ENCODE assay signal across 8 cellular contexts in the genomic region with DNA sequence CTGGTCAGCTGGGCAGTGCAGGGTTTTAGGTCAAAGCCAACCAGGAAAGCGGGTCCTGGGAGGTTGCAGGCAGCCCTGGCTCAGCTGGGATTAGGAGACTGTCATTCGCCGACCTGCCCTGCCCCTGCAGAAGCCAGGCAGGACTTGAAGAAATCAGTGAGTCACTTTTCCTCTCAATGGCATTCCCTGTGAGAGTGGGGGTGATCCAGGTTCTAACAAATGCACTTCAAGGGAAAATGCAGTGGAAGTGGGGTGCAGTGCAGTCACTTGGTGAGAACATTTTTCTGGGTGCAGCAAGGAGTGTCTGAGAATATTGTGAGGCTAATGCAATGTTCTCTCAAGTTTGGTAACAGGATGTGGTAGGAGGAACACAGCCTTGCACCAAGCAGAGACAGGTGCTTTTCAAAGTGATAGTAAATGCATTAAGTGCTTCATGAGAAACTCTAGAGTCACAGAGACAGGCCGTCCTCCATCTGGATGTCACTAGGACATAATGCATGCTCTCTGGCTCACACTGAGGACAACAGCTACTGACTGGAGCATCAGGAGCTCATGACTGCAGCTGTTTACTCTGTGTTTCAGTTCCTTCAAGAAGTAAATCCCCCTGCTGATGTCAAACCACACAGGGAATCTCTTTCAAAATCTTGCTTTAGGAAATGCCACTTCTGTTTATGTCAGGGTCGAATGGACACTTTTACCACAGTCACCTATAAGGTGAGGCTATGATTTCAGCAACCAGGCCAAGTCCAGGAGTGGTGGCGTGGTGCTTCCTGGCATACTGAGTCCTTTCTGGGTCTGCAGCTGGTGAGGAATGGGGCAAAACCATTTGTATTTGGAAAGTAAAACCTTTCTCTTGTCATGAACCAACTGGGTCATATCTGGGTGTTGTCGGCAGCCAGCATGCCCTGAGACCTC. TPM values are rescaled to one million over a fixed set of nuclear protein-coding genes. Genes with fewer than 3 reads are reported as not detected.
DNase-seq lines count a peak whose midpoint lies in the region; ATAC-seq and TF ChIP-seq lines count a peak whose summit lies in the region.

No MANE protein-coding gene starts in this region.

- H3K27ac ChIP-seq in CD4-positive, alpha-beta T cell (ENCODE audit: low read depth, low read length) = peak overlapping the region; percentile 87

- H3K4me1 Mint-ChIP-seq in CD4-positive, alpha-beta T cell (ENCODE audit: low read depth) = peaks cover 78% of the 10 kb centered on the region

- CTCF ChIA-PET in CD4-positive, alpha-beta T cell (lab: Charles Lee) = interaction anchor here (0.9 to 1.4 kb wide), 2 partner anchors 9 to 11 kb away, joined by 3 read pairs; no protein-coding TSS in a partner anchor

- H3K27me3 ChIP-seq in CD4-positive, alpha-beta T cell (ENCODE audit: control insufficient read depth, insufficient read depth, low read length) = no peaks in the 10 kb centered on the region

- POLR2A ChIA-PET in CD4-positive, alpha-beta T cell (lab: Charles Lee) = interaction anchor here (0.6 to 4.0 kb wide), 8 partner anchors 8 to 31 kb away, joined by 3 to 63 read pairs (median 4); partner anchors contain the start of gene CDK5R1

- intact Hi-C loops in CD4-positive, alpha-beta T cell (cut with DNase I, micrococcal nuclease) = loop anchor here in 1 of 2 experiments (2.0 to 5.0 kb wide), 3 partner anchors 15 to 104 kb away; no protein-coding TSS in a partner anchor

- TF ChIP-seq CTCF in CD4-positive, alpha-beta T cell (IDR thresholded peaks at IDR 0.05) = no peak

- H3K9me3 ChIP-seq in CD4-positive, alpha-beta T cell (ENCODE audit: control insufficient read depth, low read length) = no peaks in the 10 kb centered on the region

- DNase-seq in CD4-positive, alpha-beta T cell = peak in 7 of 10 experiments; percentile 25 to 61 (median 43)
- DNase-seq in SK-N-DZ (ENCODE audit: low spot score) (peak; percentile 75), iris pigment epithelial cell (ENCODE audit: low read depth) (peak; percentile 27), Kasumi-1 (lab: John Stamatoyannopoulos, UW) (no peak), OCI-M1 (lab: John Stamatoyannopoulos, UW) (no peak), NCI-H1436 (lab: John Stamatoyannopoulos, UW) (no peak)

- H3K4me3 Mint-ChIP-seq in CD4-positive, alpha-beta T cell = peak overlapping the region; percentile 64

- no peaks in the 10 kb centered on the region for H3K36me3 Mint-ChIP-seq in CD4-positive, alpha-beta T cell (ENCODE audit: low read depth)

- peak; percentile 90 for ATAC-seq in CD4-positive, alpha-beta T cell (ENCODE audit: poor library complexity)
- ATAC-seq in GM19025 (IDR thresholded peaks at IDR 0.05; ENCODE audit: low read depth, unreplicated experiment) = peak; percentile 86
- peak; percentile 85 for ATAC-seq in HG03066 (IDR thresholded peaks at IDR 0.05; ENCODE audit: low read depth, unreplicated experiment)

- H3K27me3 Mint-ChIP-seq in CD4-positive, alpha-beta T cell = no peaks in the 10 kb centered on the region

- peak overlapping the region; percentile 98 for H3K27ac Mint-ChIP-seq in CD4-positive, alpha-beta T cell

- H3K9me3 Mint-ChIP-seq in CD4-positive, alpha-beta T cell = no peaks in the 10 kb centered on the region

RNA-seq across cellular contexts. Expression of gene CDK5R1, which starts 16.7 kb away (rescaled TPM):
- 10 to 100 TPM; 21.7 to 22.5 TPM for total RNA-seq in CD4-positive, alpha-beta T cell
- polyA plus RNA-seq in SK-N-DZ (2014; cell fraction: cytosol; rRNA removed) = 21.6 and 23.7 TPM in 2 replicates
- polyA plus RNA-seq in SK-N-DZ (2014; cell fraction: nucleus; rRNA removed) = 20.3 and 21.7 TPM in 2 replicates

RNA-seq across cellular contexts. Expression of gene PSMD11, which starts 59.2 kb away (rescaled TPM):
- total RNA-seq in CD4-positive, alpha-beta T cell = 10 to 100 TPM; 67.6 to 68.7 TPM
- polyA plus RNA-seq in SK-N-DZ (2014; cell fraction: cytosol; rRNA removed) = 56.4 and 58.2 TPM in 2 replicates
- 34.3 and 88.4 TPM in 2 replicates for polyA plus RNA-seq in SK-N-DZ (2014; cell fraction: nucleus; rRNA removed)

Comparison
In these comparisons a context has a peak if more than half of its experiments do, and no peak if none do; other contexts are left out.
1. DNase-seq: peak in CD4-positive, alpha-beta T cell (7 of 10), SK-N-DZ (single experiment) and iris pigment epithelial cell (single experiment); none in Kasumi-1 (0 of 2), OCI-M1 (single experiment) and NCI-H1436 (single experiment).
2. Peak in every context shown above with its lines, with median percentiles within 50 percentile points of each other: ATAC-seq.